1 cellular context compared by ENCODE assay signal in the genomic region with DNA sequence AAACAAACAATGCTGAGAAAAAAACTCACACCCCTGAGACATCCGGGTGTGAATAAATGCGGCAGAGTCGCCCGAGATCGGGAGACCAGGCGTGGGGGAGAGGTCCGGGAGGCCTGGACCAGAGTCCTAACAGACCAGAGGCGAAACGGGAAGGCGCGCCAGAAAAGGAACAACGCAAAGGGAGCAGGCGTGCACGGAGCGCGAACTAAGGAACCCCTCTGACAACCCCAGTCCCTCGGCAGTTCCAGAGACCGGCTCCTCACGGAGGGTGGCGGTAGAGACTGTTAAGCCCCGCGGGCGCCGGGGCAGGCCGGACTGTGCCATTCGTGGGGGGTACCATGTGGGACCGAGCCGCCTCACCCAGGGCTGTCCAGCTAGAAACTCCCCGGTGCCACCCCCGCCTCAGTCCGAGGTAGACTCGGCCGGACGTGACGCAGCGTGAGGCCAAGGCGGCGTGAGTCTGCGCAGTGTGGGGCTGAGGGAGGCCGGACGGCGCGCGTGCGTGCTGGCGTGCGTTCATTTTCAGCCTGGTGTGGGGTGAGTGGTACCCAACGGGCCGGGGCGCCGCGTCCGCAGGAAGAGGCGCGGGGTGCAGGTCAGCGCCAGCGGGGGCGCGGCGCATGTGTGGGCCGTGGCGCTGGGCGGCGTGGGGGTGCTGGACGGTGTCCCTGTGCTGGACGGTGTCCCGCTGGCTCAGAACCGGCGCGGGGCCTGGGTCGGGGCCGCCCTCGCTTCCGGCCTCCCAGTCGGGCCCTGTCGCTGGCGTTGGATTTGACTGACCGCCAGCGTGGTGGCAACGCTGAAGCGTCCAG.
A peak's percentile ranks its signal among the peaks of the same experiment; 100 is the strongest.
TF ChIP-seq lines count a peak whose summit lies in the region.

A gene (plus strand): TSS at position 513 of the 812 bp plus-strand sequence. CDS start 1,075 bp downstream, outside the sequence.

TF ChIP-seq in HepG2, 621 proteins besides CTCF, POLR2A, EP300 and RAD21 (continued from another document and continues in another):
- TF ChIP-seq, protein P1, sequence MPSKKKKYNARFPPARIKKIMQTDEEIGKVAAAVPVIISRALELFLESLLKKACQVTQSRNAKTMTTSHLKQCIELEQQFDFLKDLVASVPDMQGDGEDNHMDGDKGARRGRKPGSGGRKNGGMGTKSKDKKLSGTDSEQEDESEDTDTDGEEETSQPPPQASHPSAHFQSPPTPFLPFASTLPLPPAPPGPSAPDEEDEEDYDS (CRISPR knock-in tag; IDR thresholded peaks at IDR 0.05): peak; percentile 96
- peak; percentile 96; the same call in 1 of the 2 replicates for TF ChIP-seq ZNF850 (CRISPR knock-in tag; conservative IDR thresholded peaks at IDR 0.05)
- peak; percentile 78; the same call in 1 of the 2 replicates for TF ChIP-seq JUN (CRISPR knock-in tag; IDR thresholded peaks at IDR 0.05)
- TF ChIP-seq ZNF782 (CRISPR knock-in tag; IDR thresholded peaks at IDR 0.05; ENCODE audit: borderline replicate concordance): no peak; the same call in 1 of the 2 replicates
- no peak; the same call in 1 of the 2 replicates for TF ChIP-seq MIER2 (CRISPR knock-in tag; IDR thresholded peaks at IDR 0.05)
- TF ChIP-seq, protein P2, sequence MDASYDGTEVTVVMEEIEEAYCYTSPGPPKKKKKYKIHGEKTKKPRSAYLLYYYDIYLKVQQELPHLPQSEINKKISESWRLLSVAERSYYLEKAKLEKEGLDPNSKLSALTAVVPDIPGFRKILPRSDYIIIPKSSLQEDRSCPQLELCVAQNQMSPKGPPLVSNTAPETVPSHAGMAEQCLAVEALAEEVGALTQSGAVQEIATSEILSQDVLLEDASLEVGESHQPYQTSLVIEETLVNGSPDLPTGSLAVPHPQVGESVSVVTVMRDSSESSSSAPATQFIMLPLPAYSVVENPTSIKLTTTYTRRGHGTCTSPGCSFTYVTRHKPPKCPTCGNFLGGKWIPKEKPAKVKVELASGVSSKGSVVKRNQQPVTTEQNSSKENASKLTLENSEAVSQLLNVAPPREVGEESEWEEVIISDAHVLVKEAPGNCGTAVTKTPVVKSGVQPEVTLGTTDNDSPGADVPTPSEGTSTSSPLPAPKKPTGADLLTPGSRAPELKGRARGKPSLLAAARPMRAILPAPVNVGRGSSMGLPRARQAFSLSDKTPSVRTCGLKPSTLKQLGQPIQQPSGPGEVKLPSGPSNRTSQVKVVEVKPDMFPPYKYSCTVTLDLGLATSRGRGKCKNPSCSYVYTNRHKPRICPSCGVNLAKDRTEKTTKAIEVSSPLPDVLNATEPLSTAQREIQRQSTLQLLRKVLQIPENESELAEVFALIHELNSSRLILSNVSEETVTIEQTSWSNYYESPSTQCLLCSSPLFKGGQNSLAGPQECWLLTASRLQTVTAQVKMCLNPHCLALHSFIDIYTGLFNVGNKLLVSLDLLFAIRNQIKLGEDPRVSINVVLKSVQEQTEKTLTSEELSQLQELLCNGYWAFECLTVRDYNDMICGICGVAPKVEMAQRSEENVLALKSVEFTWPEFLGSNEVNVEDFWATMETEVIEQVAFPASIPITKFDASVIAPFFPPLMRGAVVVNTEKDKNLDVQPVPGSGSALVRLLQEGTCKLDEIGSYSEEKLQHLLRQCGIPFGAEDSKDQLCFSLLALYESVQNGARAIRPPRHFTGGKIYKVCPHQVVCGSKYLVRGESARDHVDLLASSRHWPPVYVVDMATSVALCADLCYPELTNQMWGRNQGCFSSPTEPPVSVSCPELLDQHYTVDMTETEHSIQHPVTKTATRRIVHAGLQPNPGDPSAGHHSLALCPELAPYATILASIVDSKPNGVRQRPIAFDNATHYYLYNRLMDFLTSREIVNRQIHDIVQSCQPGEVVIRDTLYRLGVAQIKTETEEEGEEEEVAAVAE (CRISPR knock-in tag; IDR thresholded peaks at IDR 0.05; ENCODE audit: borderline replicate concordance): no peak
- TF ChIP-seq, protein P3, sequence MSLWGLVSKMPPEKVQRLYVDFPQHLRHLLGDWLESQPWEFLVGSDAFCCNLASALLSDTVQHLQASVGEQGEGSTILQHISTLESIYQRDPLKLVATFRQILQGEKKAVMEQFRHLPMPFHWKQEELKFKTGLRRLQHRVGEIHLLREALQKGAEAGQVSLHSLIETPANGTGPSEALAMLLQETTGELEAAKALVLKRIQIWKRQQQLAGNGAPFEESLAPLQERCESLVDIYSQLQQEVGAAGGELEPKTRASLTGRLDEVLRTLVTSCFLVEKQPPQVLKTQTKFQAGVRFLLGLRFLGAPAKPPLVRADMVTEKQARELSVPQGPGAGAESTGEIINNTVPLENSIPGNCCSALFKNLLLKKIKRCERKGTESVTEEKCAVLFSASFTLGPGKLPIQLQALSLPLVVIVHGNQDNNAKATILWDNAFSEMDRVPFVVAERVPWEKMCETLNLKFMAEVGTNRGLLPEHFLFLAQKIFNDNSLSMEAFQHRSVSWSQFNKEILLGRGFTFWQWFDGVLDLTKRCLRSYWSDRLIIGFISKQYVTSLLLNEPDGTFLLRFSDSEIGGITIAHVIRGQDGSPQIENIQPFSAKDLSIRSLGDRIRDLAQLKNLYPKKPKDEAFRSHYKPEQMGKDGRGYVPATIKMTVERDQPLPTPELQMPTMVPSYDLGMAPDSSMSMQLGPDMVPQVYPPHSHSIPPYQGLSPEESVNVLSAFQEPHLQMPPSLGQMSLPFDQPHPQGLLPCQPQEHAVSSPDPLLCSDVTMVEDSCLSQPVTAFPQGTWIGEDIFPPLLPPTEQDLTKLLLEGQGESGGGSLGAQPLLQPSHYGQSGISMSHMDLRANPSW (CRISPR knock-in tag; IDR thresholded peaks at IDR 0.05; ENCODE audit: borderline replicate concordance): peak; percentile 72; the same call in 1 of the 2 replicates
- peak; percentile 75 for TF ChIP-seq GATA4 (IDR thresholded peaks at IDR 0.05; ENCODE audit: borderline replicate concordance, low read depth)
- no peak for TF ChIP-seq ZNF3 (CRISPR knock-in tag; IDR thresholded peaks at IDR 0.05)
- TF ChIP-seq ZNF263 (CRISPR knock-in tag; IDR thresholded peaks at IDR 0.05): peak; percentile 66; the same call in 1 of the 2 replicates
- TF ChIP-seq ZNF431 (CRISPR knock-in tag; IDR thresholded peaks at IDR 0.05; ENCODE audit: borderline replicate concordance, low read depth): peak; percentile 55; the same call in 1 of the 2 replicates
- TF ChIP-seq NR2F6 (IDR thresholded peaks at IDR 0.05): no peak
- no peak for TF ChIP-seq NR2F6 (CRISPR knock-in tag; IDR thresholded peaks at IDR 0.05)
- TF ChIP-seq HES4 (CRISPR knock-in tag; IDR thresholded peaks at IDR 0.05; ENCODE audit: borderline replicate concordance): peak; percentile 65; the same call in 1 of the 2 replicates
- no peak; the same call in 1 of the 2 replicates for TF ChIP-seq ZNF546 (CRISPR knock-in tag; conservative IDR thresholded peaks at IDR 0.05)
- TF ChIP-seq, protein P4, sequence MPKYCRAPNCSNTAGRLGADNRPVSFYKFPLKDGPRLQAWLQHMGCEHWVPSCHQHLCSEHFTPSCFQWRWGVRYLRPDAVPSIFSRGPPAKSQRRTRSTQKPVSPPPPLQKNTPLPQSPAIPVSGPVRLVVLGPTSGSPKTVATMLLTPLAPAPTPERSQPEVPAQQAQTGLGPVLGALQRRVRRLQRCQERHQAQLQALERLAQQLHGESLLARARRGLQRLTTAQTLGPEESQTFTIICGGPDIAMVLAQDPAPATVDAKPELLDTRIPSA (CRISPR knock-in tag; IDR thresholded peaks at IDR 0.05; ENCODE audit: borderline replicate concordance): no peak
- TF ChIP-seq NRL (CRISPR knock-in tag; IDR thresholded peaks at IDR 0.05; ENCODE audit: borderline replicate concordance): peak; percentile 78
- TF ChIP-seq ZMYM4 (CRISPR knock-in tag; IDR thresholded peaks at IDR 0.05): peak; percentile 95
- TF ChIP-seq ZNF790 (CRISPR knock-in tag; IDR thresholded peaks at IDR 0.05; ENCODE audit: borderline replicate concordance): no peak
- TF ChIP-seq, protein P5, sequence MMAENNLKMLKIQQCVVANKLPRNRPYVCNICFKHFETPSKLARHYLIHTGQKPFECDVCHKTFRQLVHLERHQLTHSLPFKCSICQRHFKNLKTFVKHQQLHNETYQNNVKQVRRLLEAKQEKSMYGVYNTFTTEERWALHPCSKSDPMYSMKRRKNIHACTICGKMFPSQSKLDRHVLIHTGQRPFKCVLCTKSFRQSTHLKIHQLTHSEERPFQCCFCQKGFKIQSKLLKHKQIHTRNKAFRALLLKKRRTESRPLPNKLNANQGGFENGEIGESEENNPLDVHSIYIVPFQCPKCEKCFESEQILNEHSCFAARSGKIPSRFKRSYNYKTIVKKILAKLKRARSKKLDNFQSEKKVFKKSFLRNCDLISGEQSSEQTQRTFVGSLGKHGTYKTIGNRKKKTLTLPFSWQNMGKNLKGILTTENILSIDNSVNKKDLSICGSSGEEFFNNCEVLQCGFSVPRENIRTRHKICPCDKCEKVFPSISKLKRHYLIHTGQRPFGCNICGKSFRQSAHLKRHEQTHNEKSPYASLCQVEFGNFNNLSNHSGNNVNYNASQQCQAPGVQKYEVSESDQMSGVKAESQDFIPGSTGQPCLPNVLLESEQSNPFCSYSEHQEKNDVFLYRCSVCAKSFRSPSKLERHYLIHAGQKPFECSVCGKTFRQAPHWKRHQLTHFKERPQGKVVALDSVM (CRISPR knock-in tag; IDR thresholded peaks at IDR 0.05): peak; percentile 86
- TF ChIP-seq, protein P6, sequence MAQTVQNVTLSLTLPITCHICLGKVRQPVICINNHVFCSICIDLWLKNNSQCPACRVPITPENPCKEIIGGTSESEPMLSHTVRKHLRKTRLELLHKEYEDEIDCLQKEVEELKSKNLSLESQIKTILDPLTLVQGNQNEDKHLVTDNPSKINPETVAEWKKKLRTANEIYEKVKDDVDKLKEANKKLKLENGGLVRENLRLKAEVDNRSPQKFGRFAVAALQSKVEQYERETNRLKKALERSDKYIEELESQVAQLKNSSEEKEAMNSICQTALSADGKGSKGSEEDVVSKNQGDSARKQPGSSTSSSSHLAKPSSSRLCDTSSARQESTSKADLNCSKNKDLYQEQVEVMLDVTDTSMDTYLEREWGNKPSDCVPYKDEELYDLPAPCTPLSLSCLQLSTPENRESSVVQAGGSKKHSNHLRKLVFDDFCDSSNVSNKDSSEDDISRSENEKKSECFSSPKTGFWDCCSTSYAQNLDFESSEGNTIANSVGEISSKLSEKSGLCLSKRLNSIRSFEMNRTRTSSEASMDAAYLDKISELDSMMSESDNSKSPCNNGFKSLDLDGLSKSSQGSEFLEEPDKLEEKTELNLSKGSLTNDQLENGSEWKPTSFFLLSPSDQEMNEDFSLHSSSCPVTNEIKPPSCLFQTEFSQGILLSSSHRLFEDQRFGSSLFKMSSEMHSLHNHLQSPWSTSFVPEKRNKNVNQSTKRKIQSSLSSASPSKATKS (CRISPR knock-in tag; IDR thresholded peaks at IDR 0.05): peak; percentile 79; the same call in 1 of the 2 replicates
- TF ChIP-seq ZNF253 (CRISPR knock-in tag; IDR thresholded peaks at IDR 0.05; ENCODE audit: borderline replicate concordance): no peak
- no peak for TF ChIP-seq HDAC6 (IDR thresholded peaks at IDR 0.05; ENCODE audit: low read depth, low read length)
- 0 out of 2 replicates have a peak, but pooled peaks have one; percentile 75 for TF ChIP-seq ZNF766 (CRISPR knock-in tag; IDR thresholded peaks at IDR 0.05; ENCODE audit: borderline replicate concordance)
- TF ChIP-seq SALL2 (CRISPR knock-in tag; IDR thresholded peaks at IDR 0.05): peak; percentile 74; the same call in 1 of the 2 replicates
- TF ChIP-seq MAF1 (CRISPR knock-in tag; IDR thresholded peaks at IDR 0.05; ENCODE audit: borderline replicate concordance): no peak
- TF ChIP-seq CENPT (CRISPR knock-in tag; IDR thresholded peaks at IDR 0.05; ENCODE audit: low read depth): peak; percentile 73
- TF ChIP-seq, protein P7, sequence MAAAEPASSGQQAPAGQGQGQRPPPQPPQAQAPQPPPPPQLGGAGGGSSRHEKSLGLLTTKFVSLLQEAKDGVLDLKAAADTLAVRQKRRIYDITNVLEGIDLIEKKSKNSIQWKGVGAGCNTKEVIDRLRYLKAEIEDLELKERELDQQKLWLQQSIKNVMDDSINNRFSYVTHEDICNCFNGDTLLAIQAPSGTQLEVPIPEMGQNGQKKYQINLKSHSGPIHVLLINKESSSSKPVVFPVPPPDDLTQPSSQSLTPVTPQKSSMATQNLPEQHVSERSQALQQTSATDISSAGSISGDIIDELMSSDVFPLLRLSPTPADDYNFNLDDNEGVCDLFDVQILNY (CRISPR knock-in tag; conservative IDR thresholded peaks at IDR 0.05): no peak; the same call in 1 of the 2 replicates
- TF ChIP-seq ZNF713 (CRISPR knock-in tag; IDR thresholded peaks at IDR 0.05): peak; percentile 90; the same call in 1 of the 2 replicates
- no peak for TF ChIP-seq ZNF781 (CRISPR knock-in tag; IDR thresholded peaks at IDR 0.05; ENCODE audit: borderline replicate concordance, not compliant biosample characterization)
- TF ChIP-seq MXD4 (CRISPR knock-in tag; IDR thresholded peaks at IDR 0.05): peak; percentile 91
- 0 out of 2 replicates have a peak, but pooled peaks have one; percentile 55 for TF ChIP-seq ZNF180 (CRISPR knock-in tag; IDR thresholded peaks at IDR 0.05; ENCODE audit: borderline replicate concordance, low read depth)
- TF ChIP-seq, protein P8, sequence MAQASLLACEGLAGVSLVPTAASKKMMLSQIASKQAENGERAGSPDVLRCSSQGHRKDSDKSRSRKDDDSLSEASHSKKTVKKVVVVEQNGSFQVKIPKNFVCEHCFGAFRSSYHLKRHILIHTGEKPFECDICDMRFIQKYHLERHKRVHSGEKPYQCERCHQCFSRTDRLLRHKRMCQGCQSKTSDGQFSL (CRISPR knock-in tag; IDR thresholded peaks at IDR 0.05): no peak; the same call in 1 of the 2 replicates
- peak; percentile 94 for TF ChIP-seq ZNF337 (CRISPR knock-in tag; IDR thresholded peaks at IDR 0.05; ENCODE audit: borderline replicate concordance, low read depth)
- TF ChIP-seq, protein P9, sequence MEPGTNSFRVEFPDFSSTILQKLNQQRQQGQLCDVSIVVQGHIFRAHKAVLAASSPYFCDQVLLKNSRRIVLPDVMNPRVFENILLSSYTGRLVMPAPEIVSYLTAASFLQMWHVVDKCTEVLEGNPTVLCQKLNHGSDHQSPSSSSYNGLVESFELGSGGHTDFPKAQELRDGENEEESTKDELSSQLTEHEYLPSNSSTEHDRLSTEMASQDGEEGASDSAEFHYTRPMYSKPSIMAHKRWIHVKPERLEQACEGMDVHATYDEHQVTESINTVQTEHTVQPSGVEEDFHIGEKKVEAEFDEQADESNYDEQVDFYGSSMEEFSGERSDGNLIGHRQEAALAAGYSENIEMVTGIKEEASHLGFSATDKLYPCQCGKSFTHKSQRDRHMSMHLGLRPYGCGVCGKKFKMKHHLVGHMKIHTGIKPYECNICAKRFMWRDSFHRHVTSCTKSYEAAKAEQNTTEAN (CRISPR knock-in tag; conservative IDR thresholded peaks at IDR 0.05): peak; percentile 65; the same call in 1 of the 2 replicates
- peak; percentile 92 for TF ChIP-seq POLR2G (IDR thresholded peaks at IDR 0.05; ENCODE audit: low read depth, low read length)
- TF ChIP-seq, protein P10, sequence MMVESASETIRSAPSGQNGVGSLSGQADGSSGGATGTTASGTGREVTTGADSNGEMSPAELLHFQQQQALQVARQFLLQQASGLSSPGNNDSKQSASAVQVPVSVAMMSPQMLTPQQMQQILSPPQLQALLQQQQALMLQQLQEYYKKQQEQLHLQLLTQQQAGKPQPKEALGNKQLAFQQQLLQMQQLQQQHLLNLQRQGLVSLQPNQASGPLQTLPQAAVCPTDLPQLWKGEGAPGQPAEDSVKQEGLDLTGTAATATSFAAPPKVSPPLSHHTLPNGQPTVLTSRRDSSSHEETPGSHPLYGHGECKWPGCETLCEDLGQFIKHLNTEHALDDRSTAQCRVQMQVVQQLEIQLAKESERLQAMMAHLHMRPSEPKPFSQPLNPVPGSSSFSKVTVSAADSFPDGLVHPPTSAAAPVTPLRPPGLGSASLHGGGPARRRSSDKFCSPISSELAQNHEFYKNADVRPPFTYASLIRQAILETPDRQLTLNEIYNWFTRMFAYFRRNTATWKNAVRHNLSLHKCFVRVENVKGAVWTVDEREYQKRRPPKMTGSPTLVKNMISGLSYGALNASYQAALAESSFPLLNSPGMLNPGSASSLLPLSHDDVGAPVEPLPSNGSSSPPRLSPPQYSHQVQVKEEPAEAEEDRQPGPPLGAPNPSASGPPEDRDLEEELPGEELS (CRISPR knock-in tag; IDR thresholded peaks at IDR 0.05): peak; percentile 44; the same call in 1 of the 2 replicates
